ENCODE assay signal across 35 cellular contexts in the genomic region with DNA sequence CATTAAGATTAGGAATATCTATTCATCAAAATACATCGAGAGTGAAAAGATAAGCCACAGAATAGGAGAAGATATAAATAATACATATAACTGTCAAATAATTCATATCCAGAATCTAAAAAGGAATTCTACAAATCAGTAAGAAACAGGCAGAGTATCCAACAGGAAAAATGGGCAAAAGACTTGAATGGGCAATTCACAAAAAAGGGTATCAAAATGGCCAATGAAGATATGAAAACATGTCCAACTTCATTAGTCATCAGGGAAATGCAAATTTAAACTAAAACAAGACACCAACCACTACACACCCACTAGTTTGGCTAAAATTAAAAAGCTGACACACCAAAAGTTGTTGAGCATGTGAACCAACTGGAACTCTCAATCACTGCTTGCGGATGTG.
"Had no signal": no experiment of that assay in that cellular context is flagged by ENCODE, and none has a peak within 500 bp of the region (broad histone marks: within the 10 kb centered on the region; RNA-seq: fewer than 3 reads in every experiment).

No MANE protein-coding gene starts in this region.

- H3K4me3 ChIP-seq: MG63 had no signal

- H3K27me3 ChIP-seq: MG63 had no signal

- DNase-seq: Karpas-422, Kasumi-1, MG63, MM.1S, MV-4-11, NCI-H1048, NCI-H1092, NCI-H1092 treated with DMSO at 0.1 percent for 48 hours, NCI-H1105, NCI-H1105 treated with DMSO at 0.1 percent for 48 hours, NCI-H1417, NCI-H1417 treated with DMSO at 0.1 percent for 48 hours, NCI-H1436, NCI-H1436 treated with DMSO at 0.1 percent for 48 hours, NCI-H146, NCI-H1694, NCI-H1694 treated with DMSO at 0.1 percent for 48 hours, NCI-H187, NCI-H187 treated with DMSO at 0.1 percent for 48 hours, NCI-H1930, NCI-H2029, NCI-H2029 treated with DMSO at 0.1 percent for 48 hours, NCI-H2081, NCI-H2081 treated with DMSO at 0.1 percent for 48 hours, NCI-H2107, NCI-H2171, NCI-H2171 treated with DMSO at 0.1 percent for 48 hours, NCI-H2227 treated with DMSO at 0.1 percent for 48 hours, NCI-H226, NCI-H345, NCI-H446, NCI-H446 treated with DMSO at 0.1 percent for 48 hours, NCI-H510A, NCI-H510A treated with DMSO at 0.1 percent for 48 hours, NCI-H524 had no signal

- H3K36me3 ChIP-seq: MG63 had no signal
